ENCODE assay signal across 8 cellular contexts in genomic region chr18:77208969-77209368, GRCh38. TPM values are rescaled to one million over a fixed set of nuclear protein-coding genes. Genes with fewer than 3 reads are reported as not detected.
DNase-seq lines count a peak whose midpoint lies in the region; ATAC-seq, FAIRE-seq and TF ChIP-seq lines count a peak whose summit lies in the region.

No MANE protein-coding gene starts in this region.

- H3K9me3 Mint-ChIP-seq in IgD-negative memory B cell = no peaks in the 10 kb centered on the region
- H3K9me3 Mint-ChIP-seq in activated T-helper 1 cell treated with anti-CD3 and anti-CD28 coated beads, Interleukin-12 subunit alpha, Interleukin-12 subunit beta, Interleukin-2, Interleukin-4 antibody, amounts not matched to agents 30 ng/mL and 10 ng/mL and 1 ng/mL, durations not matched to agents 14 hours and 24 hours and 36 hours = no peaks in the 10 kb centered on the region

- 0 out of 2 replicates have a peak, but pooled peaks have one; percentile 26 for TF ChIP-seq POLR2A in GM12892 (IDR thresholded peaks at IDR 0.05; ENCODE audit: low read depth, low read length)

- no peaks in the 10 kb centered on the region for H3K27me3 Mint-ChIP-seq in IgD-negative memory B cell
- H3K27me3 Mint-ChIP-seq in activated T-helper 1 cell treated with anti-CD3 and anti-CD28 coated beads, Interleukin-12 subunit alpha, Interleukin-12 subunit beta, Interleukin-2, Interleukin-4 antibody, amounts not matched to agents 30 ng/mL and 10 ng/mL and 1 ng/mL, durations not matched to agents 14 hours and 24 hours and 36 hours (ENCODE audit: insufficient read depth) = no peaks in the 10 kb centered on the region

- H3K27me3 ChIP-seq in upper lobe of right lung = no peaks in the 10 kb centered on the region

- peaks cover 19 to 23% (median 21%) of the 10 kb centered on the region in 3 donors for H3K4me1 Mint-ChIP-seq in IgD-negative memory B cell
- peaks cover 45% of the 10 kb centered on the region for H3K4me1 Mint-ChIP-seq in activated T-helper 1 cell treated with anti-CD3 and anti-CD28 coated beads, Interleukin-12 subunit alpha, Interleukin-12 subunit beta, Interleukin-2, Interleukin-4 antibody, amounts not matched to agents 30 ng/mL and 10 ng/mL and 1 ng/mL, durations not matched to agents 14 hours and 24 hours and 36 hours (ENCODE audit: low read depth)

- H3K36me3 ChIP-seq in upper lobe of right lung = no peaks in the 10 kb centered on the region

- peak; percentile 87 for ATAC-seq in GM21447 (IDR thresholded peaks at IDR 0.05; ENCODE audit: unreplicated experiment)
- ATAC-seq in upper lobe of right lung = peak; percentile 77
- no peak for ATAC-seq in sciatic nerve

- peak; percentile 90 for FAIRE-seq in GM12892 (lab: Jason Lieb, UNC)

- peak overlapping the region; percentile 86 to 96 (median 89) for H3K4me3 Mint-ChIP-seq in IgD-negative memory B cell
- H3K4me3 Mint-ChIP-seq in activated T-helper 1 cell treated with anti-CD3 and anti-CD28 coated beads, Interleukin-12 subunit alpha, Interleukin-12 subunit beta, Interleukin-2, Interleukin-4 antibody, amounts not matched to agents 30 ng/mL and 10 ng/mL and 1 ng/mL, durations not matched to agents 14 hours and 24 hours and 36 hours = peak overlapping the region; percentile 79

- TF ChIP-seq CTCF in upper lobe of right lung (IDR thresholded peaks at IDR 0.05) = no peak

- H3K27ac ChIP-seq in upper lobe of right lung = peak overlapping the region; percentile 71

- H3K4me1 ChIP-seq in upper lobe of right lung = peaks cover 33% of the 10 kb centered on the region

- no peaks in the 10 kb centered on the region for H3K36me3 Mint-ChIP-seq in IgD-negative memory B cell
- H3K36me3 Mint-ChIP-seq in activated T-helper 1 cell treated with anti-CD3 and anti-CD28 coated beads, Interleukin-12 subunit alpha, Interleukin-12 subunit beta, Interleukin-2, Interleukin-4 antibody, amounts not matched to agents 30 ng/mL and 10 ng/mL and 1 ng/mL, durations not matched to agents 14 hours and 24 hours and 36 hours (ENCODE audit: low read depth) = peaks cover 4% of the 10 kb centered on the region

- peak overlapping the region; percentile 41 to 59 (median 55) for H3K27ac Mint-ChIP-seq in IgD-negative memory B cell
- peak overlapping the region; percentile 85 for H3K27ac Mint-ChIP-seq in activated T-helper 1 cell treated with anti-CD3 and anti-CD28 coated beads, Interleukin-12 subunit alpha, Interleukin-12 subunit beta, Interleukin-2, Interleukin-4 antibody, amounts not matched to agents 30 ng/mL and 10 ng/mL and 1 ng/mL, durations not matched to agents 14 hours and 24 hours and 36 hours

- no peaks in the 10 kb centered on the region for H3K9me3 ChIP-seq in upper lobe of right lung

- peak overlapping the region; percentile 37 for H3K4me3 ChIP-seq in upper lobe of right lung

- DNase-seq in GM12892 (ENCODE audit: insufficient read length) (peak; percentile 51), kidney tubule cell (ENCODE audit: low spot score) (peak; percentile 78), upper lobe of right lung (no peak), sciatic nerve (ENCODE audit: low spot score) (no peak), DMS153 treated with DMSO at 0.1 percent for 48 hours (lab: John Stamatoyannopoulos, UW; ENCODE audit: unreplicated experiment) (no peak)
- peak; percentile 36 for DNase-seq in activated T-helper 1 cell treated with anti-CD3 and anti-CD28 coated beads, Interleukin-12 subunit alpha, Interleukin-12 subunit beta, Interleukin-2, Interleukin-4 antibody, amounts not matched to agents 30 ng/mL and 10 ng/mL and 1 ng/mL, durations not matched to agents 14 hours and 24 hours and 36 hours (ENCODE audit: low spot score)

- intact Hi-C loops in activated T-helper 1 cell treated with anti-CD3 and anti-CD28 coated beads, Interleukin-12 subunit alpha, Interleukin-12 subunit beta, Interleukin-2, Interleukin-4 antibody, amounts not matched to agents 30 ng/mL and 10 ng/mL and 1 ng/mL, durations not matched to agents 14 hours and 24 hours and 36 hours (cut with micrococcal nuclease) = loop anchor here (1.0 to 10.0 kb wide), 4 partner anchors 74 to 384 kb away; partner anchors contain the start of gene ZNF236
- intact Hi-C loops in upper lobe of right lung (cut with DNase I) (no loop called here), sciatic nerve (cut with DNase I) (loop anchor here (10.0 kb wide), 1 partner anchor 114 kb away; no protein-coding TSS in a partner anchor)

RNA-seq across cellular contexts. Expression of gene GALR1, which starts 40.7 kb away (rescaled TPM):
- polyA plus RNA-seq in GM12892 (2012; ENCODE audit: missing spikeins) = not detected
- polyA plus RNA-seq in IgD-negative memory B cell = not detected
- not detected in 2 replicates for total RNA-seq in activated T-helper 1 cell treated with anti-CD3 and anti-CD28 coated beads, Interleukin-12 subunit alpha, Interleukin-12 subunit beta, Interleukin-2, Interleukin-4 antibody, amounts not matched to agents 30 ng/mL and 10 ng/mL and 1 ng/mL, durations not matched to agents 14 hours and 24 hours and 36 hours
- 0.06 TPM for total RNA-seq in upper lobe of right lung
- 0.13 TPM for total RNA-seq in sciatic nerve

Comparison
In these comparisons a context has a peak if more than half of its experiments do, and no peak if none do; other contexts are left out.
1. DNase-seq: peak in GM12892 (single experiment), activated T-helper 1 cell treated with anti-CD3 and anti-CD28 coated beads, Interleukin-12 subunit alpha, Interleukin-12 subunit beta, Interleukin-2, Interleukin-4 antibody, amounts not matched to agents 30 ng/mL and 10 ng/mL and 1 ng/mL, durations not matched to agents 14 hours and 24 hours and 36 hours (single experiment) and kidney tubule cell (single experiment); none in upper lobe of right lung (single experiment), sciatic nerve (single experiment) and DMS153 treated with DMSO at 0.1 percent for 48 hours (single experiment).